Comparison of ENCODE assay signal across 8 cellular contexts in the genomic region with DNA sequence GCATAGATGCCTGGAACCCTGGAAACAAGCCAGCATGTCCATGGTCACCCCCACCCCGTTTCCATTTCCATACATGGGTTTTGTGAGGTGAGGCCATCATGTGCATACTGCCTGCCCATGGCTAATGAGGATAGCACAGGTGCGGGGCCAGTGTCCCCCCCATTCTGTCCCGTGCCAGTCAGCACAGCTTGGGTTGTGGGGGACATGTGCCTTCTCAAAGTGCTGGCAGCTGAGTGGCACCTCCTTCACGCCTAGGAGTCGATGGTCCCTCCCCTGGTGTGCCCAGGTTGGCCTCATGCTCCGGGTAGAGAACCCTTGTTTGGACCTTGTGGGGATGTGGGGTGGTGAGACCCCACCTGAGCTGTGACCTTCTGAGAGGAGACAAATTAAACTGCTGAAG. TPM values are rescaled to one million over a fixed set of nuclear protein-coding genes. Genes with fewer than 3 reads are reported as not detected.
DNase-seq lines count a peak whose midpoint lies in the region; ATAC-seq and TF ChIP-seq lines count a peak whose summit lies in the region.
"Had no signal": no experiment of that assay in that cellular context is flagged by ENCODE, and none has a peak within 500 bp of the region (broad histone marks: within the 10 kb centered on the region; RNA-seq: fewer than 3 reads in every experiment).

No MANE protein-coding gene starts in this region.

- H3K9me3 Mint-ChIP-seq in Calu3 (ENCODE audit: low read depth, unreplicated experiment): no peaks in the 10 kb centered on the region
- no peaks in the 10 kb centered on the region for H3K9me3 Mint-ChIP-seq in neural progenitor cell

- no peak for TF ChIP-seq POLR2A in gastroesophageal sphincter (IDR thresholded peaks at IDR 0.05)

- ATAC-seq in Panc1 (peak; percentile 52; the same call in 1 of the 2 replicates), esophagus mucosa (peak; percentile 29), gastroesophageal sphincter (no peak)

- H3F3A ChIP-seq in neural progenitor cell (ENCODE audit: low read depth): peaks cover 24% of the 10 kb centered on the region

- no peak overlapping the region for H3K4me3 ChIP-seq in Panc1 (ENCODE audit: low read depth in 2 of 2, low read length in 2 of 2)
- no peak overlapping the region for H3K4me3 ChIP-seq in neural progenitor cell
- no peak overlapping the region for H3K4me3 ChIP-seq in gastroesophageal sphincter

- no peak overlapping the region for H2AFZ ChIP-seq in neural progenitor cell (replicated peaks)

- H3K9me3 ChIP-seq in Panc1 (ENCODE audit: control insufficient read depth, insufficient read depth, low read depth, low read length): no peaks in the 10 kb centered on the region
- H3K9me3 ChIP-seq in neural progenitor cell (ENCODE audit: low read depth): no peaks in the 10 kb centered on the region
- H3K9me3 ChIP-seq in gastroesophageal sphincter: no peaks in the 10 kb centered on the region

- peaks cover 100% of the 10 kb centered on the region for H4K20me1 ChIP-seq in neural progenitor cell (ENCODE audit: low read depth)

- H3K4me3 Mint-ChIP-seq in Calu3 (ENCODE audit: low read depth, unreplicated experiment) (peak overlapping the region; percentile 47), neural progenitor cell (peak overlapping the region; percentile 44)

- POLR2A ChIA-PET in Panc1 (lab: Charles Lee): no interaction called here

- CTCF ChIA-PET in Calu3 (lab: Charles Lee): interaction anchor here (0.7 to 1.3 kb wide), 4 partner anchors 9 to 53 kb away, joined by 3 to 5 read pairs (median 4); no protein-coding TSS in a partner anchor
- CTCF ChIA-PET in Panc1 (lab: Charles Lee): interaction anchor here (0.7 to 1.0 kb wide), 3 partner anchors 12 to 133 kb away, joined by 3 read pairs; no protein-coding TSS in a partner anchor

- H3K4me1 Mint-ChIP-seq in Calu3 (ENCODE audit: low read depth, unreplicated experiment) (peaks cover 51% of the 10 kb centered on the region), neural progenitor cell (peaks cover 44% of the 10 kb centered on the region)

- peak overlapping the region; percentile 64 for H3K27ac ChIP-seq in Panc1 (ENCODE audit: low read length)
- H3K27ac ChIP-seq in neural progenitor cell: peak overlapping the region; percentile 6
- H3K27ac ChIP-seq in gastroesophageal sphincter: peak overlapping the region in 2 of 4 donors; percentile 53 to 100

- H3K36me3 Mint-ChIP-seq in Calu3 (ENCODE audit: insufficient read depth, unreplicated experiment) (peaks cover 29% of the 10 kb centered on the region), neural progenitor cell (peaks cover 15% of the 10 kb centered on the region)

- TF ChIP-seq CTCF in Calu3 (IDR thresholded peaks at IDR 0.05; ENCODE audit: unreplicated experiment): no peak
- no peak for TF ChIP-seq CTCF in Panc1 (IDR thresholded peaks at IDR 0.05)
- TF ChIP-seq CTCF in neural progenitor cell (IDR thresholded peaks at IDR 0.05): no peak
- no peak for TF ChIP-seq CTCF in gastroesophageal sphincter (IDR thresholded peaks at IDR 0.05)

- H3K4me2 ChIP-seq in neural progenitor cell: no peak overlapping the region

- BruUV-seq in Calu3 (replicated peaks; lab: Mats Ljungman, UMichigan) (no TSS peak), Panc1 (replicated peaks; lab: Mats Ljungman, UMichigan) (no TSS peak)

- peak; percentile 33 for DNase-seq in Calu3
- no peak for DNase-seq in Panc1 (ENCODE audit: low read depth, low spot score)
- no peak for DNase-seq in neural progenitor cell (ENCODE audit: low spot score)
- DNase-seq in D341Med (ENCODE audit: low spot score): no peak
- no peak for DNase-seq in DMS53 treated with DMSO at 0.1 percent for 48 hours (lab: John Stamatoyannopoulos, UW; ENCODE audit: unreplicated experiment)
- DNase-seq: GDM1 had no signal

- in situ Hi-C loops in Panc1 (cut with HindIII; ENCODE audit: low pct_unique_long_range_greater_than_20kb, low sequenced_read_pairs): no loop called here

- H3K9ac ChIP-seq in neural progenitor cell: no peak overlapping the region

- H3K27me3 ChIP-seq in Panc1 (ENCODE audit: control insufficient read depth, insufficient read depth, low read length) (no peaks in the 10 kb centered on the region), neural progenitor cell (no peaks in the 10 kb centered on the region), gastroesophageal sphincter (no peaks in the 10 kb centered on the region)

- H3K27ac Mint-ChIP-seq in Calu3 (ENCODE audit: unreplicated experiment): no peak overlapping the region
- H3K27ac Mint-ChIP-seq in neural progenitor cell: no peak overlapping the region

- H3K27me3 Mint-ChIP-seq in Calu3 (ENCODE audit: unreplicated experiment) (no peaks in the 10 kb centered on the region), neural progenitor cell (ENCODE audit: insufficient read depth, low read depth) (peaks cover 1% of the 10 kb centered on the region)

- 20 to 32% methylated on average over 1 to 4 of the region's 6 CpGs for WGBS in gastroesophageal sphincter (ENCODE audit: low coverage in 1 of 2), 2 donors

- H3K36me3 ChIP-seq in Panc1 (ENCODE audit: control insufficient read depth, insufficient read depth, low read length): no peaks in the 10 kb centered on the region
- H3K36me3 ChIP-seq in neural progenitor cell: no peaks in the 10 kb centered on the region
- H3K36me3 ChIP-seq in gastroesophageal sphincter: no peaks in the 10 kb centered on the region

- no peak for TF ChIP-seq EP300 in gastroesophageal sphincter (IDR thresholded peaks at IDR 0.05)

- intact Hi-C loops in Calu3 (cut with micrococcal nuclease; ENCODE audit: unreplicated experiment): no loop called here
- intact Hi-C loops in Panc1 (cut with micrococcal nuclease; ENCODE audit: unreplicated experiment): no loop called here

- H3K4me1 ChIP-seq in Panc1 (ENCODE audit: control insufficient read depth, insufficient read depth, low read length) (peaks cover 29% of the 10 kb centered on the region), neural progenitor cell (peaks cover 3% of the 10 kb centered on the region), gastroesophageal sphincter (peaks cover 5 to 87% (median 50%) of the 10 kb centered on the region in 3 donors)

- H3K79me2 ChIP-seq in neural progenitor cell (ENCODE audit: low read depth): peaks cover 100% of the 10 kb centered on the region

RNA-seq across cellular contexts. Expression of a gene that starts 7.2 kb away (rescaled TPM):
- total RNA-seq in Calu3 (2022) (99.0 and 100.0 TPM in 2 replicates), Panc1 (2021; ENCODE audit: unreplicated experiment) (71.3 TPM), esophagus mucosa (44.5 TPM), neural progenitor cell (ENCODE audit: low replicate concordance) (54.8 and 58.9 TPM in 2 replicates), gastroesophageal sphincter (10 to 100 TPM; 55.1 to 76.3 (median 62.5) TPM)
- 39.7 TPM for polyA plus RNA-seq in Panc1 (2012; ENCODE audit: insufficient read length)
